ENCODE assay signal across 14 cellular contexts in the genomic region with DNA sequence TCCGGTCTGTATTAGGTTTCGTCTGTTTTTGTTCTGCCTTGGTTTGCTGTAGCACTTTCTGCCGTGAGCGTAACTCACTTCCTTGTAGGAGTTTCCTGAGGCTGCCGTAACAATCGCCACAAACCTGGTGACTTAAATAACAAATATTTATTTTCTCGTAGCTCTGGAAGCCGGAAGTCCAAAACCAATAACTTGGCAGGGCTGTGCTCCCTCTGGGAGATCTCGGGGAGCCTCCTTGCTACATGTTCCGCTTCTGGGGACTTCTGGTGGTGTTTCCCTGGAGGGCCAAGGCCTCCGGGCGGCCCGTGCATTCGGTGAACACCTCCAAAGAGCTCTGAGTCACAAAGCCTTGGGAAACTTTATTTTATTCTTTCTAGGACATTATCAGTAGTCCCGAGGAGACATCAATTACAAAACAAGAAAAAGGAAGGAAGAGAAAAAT. TPM values are rescaled to one million over a fixed set of nuclear protein-coding genes. Genes with fewer than 3 reads are reported as not detected.
DNase-seq lines count a peak whose midpoint lies in the region; TF ChIP-seq lines count a peak whose summit lies in the region.
"Had no signal": no experiment of that assay in that cellular context is flagged by ENCODE, and none has a peak within 500 bp of the region (broad histone marks: within the 10 kb centered on the region; RNA-seq: fewer than 3 reads in every experiment).

No MANE protein-coding gene starts in this region.

- H3K36me3 Mint-ChIP-seq in activated CD4-positive, alpha-beta memory T cell treated with anti-CD3 and anti-CD28 coated beads, Interleukin-2, amount 10 ng/mL, durations not matched to agents 7 days and 5 days (ENCODE audit: low read depth): no peaks in the 10 kb centered on the region
- H3K36me3 Mint-ChIP-seq: activated naive CD4-positive, alpha-beta T cell treated with anti-CD3 and anti-CD28 coated beads, Interleukin-2, amount 50 U/mL, for 72 hours had no signal

- TF ChIP-seq CTCF in 22Rv1 (IDR thresholded peaks at IDR 0.05): no peak
- no peak for TF ChIP-seq CTCF in choroid plexus epithelial cell (conservative IDR thresholded peaks at IDR 0.05; ENCODE audit: low read depth, low read length)

- H3K27me3 ChIP-seq in mucosa of rectum (ENCODE audit: control insufficient read depth in 2 of 2, insufficient read depth in 2 of 2, low read length in 2 of 2): no peaks in the 10 kb centered on the region
- H3K27me3 ChIP-seq: right lobe of liver had no signal

- DNase-seq in Kasumi-1 (lab: John Stamatoyannopoulos, UW): peak; percentile 76 to 84
- DNase-seq in choroid plexus epithelial cell (ENCODE audit: low read depth): peak; percentile 20
- DNase-seq in activated T-cell treated with anti-CD3 and anti-CD28 coated beads for 4 hours: no peak
- DNase-seq in SHP77 treated with DMSO at 0.1 percent for 48 hours (lab: John Stamatoyannopoulos, UW): no peak
- DNase-seq in kidney glomerular epithelial cell (lab: John Stamatoyannopoulos, UW): no peak
- DNase-seq in activated CD4-positive, alpha-beta memory T cell treated with anti-CD3 and anti-CD28 coated beads, Interleukin-2, amount 10 ng/mL, durations not matched to agents 7 days and 5 days: no peak
- DNase-seq: activated CD8-positive, alpha-beta T cell treated with anti-CD3 and anti-CD28 coated beads, Interleukin-2, amount 10 ng/mL, durations not matched to agents 7 days and 5 days; hippocampal formation; NCI-H1092 treated with DMSO at 0.1 percent for 48 hours; NCI-H774 had no signal

- H3K27ac ChIP-seq in 22Rv1: peak overlapping the region; percentile 31; the same call in 1 of the 2 replicates
- H3K27ac ChIP-seq in mucosa of rectum (ENCODE audit: low read depth in 2 of 2, low read length in 2 of 2): peak overlapping the region; percentile 88 to 90
- H3K27ac ChIP-seq: right lobe of liver had no signal

- H3K9me3 Mint-ChIP-seq in activated CD4-positive, alpha-beta memory T cell treated with anti-CD3 and anti-CD28 coated beads, Interleukin-2, amount 10 ng/mL, durations not matched to agents 7 days and 5 days: peaks cover 4% of the 10 kb centered on the region
- H3K9me3 Mint-ChIP-seq: activated naive CD4-positive, alpha-beta T cell treated with anti-CD3 and anti-CD28 coated beads, Interleukin-2, amount 50 U/mL, for 72 hours had no signal

- H3K4me1 Mint-ChIP-seq in activated CD4-positive, alpha-beta memory T cell treated with anti-CD3 and anti-CD28 coated beads, Interleukin-2, amount 10 ng/mL, durations not matched to agents 7 days and 5 days: no peaks in the 10 kb centered on the region

- H3K27ac Mint-ChIP-seq in activated CD4-positive, alpha-beta memory T cell treated with anti-CD3 and anti-CD28 coated beads, Interleukin-2, amount 10 ng/mL, durations not matched to agents 7 days and 5 days: no peak overlapping the region
- H3K27ac Mint-ChIP-seq: activated CD8-positive, alpha-beta T cell treated with anti-CD3 and anti-CD28 coated beads, Interleukin-2, amount 10 ng/mL, durations not matched to agents 7 days and 5 days; activated naive CD4-positive, alpha-beta T cell treated with anti-CD3 and anti-CD28 coated beads, Interleukin-2, amount 50 U/mL, for 72 hours had no signal

- peak overlapping the region; percentile 43 to 75 for H3K9ac ChIP-seq in mucosa of rectum (ENCODE audit: low read depth in 1 of 2, low read length in 2 of 2)

- CTCF ChIA-PET in activated CD4-positive, alpha-beta memory T cell treated with anti-CD3 and anti-CD28 coated beads, Interleukin-2, amount 10 ng/mL, durations not matched to agents 7 days and 5 days (lab: Charles Lee): no interaction called here

- no peak overlapping the region for H3K4me3 Mint-ChIP-seq in activated CD4-positive, alpha-beta memory T cell treated with anti-CD3 and anti-CD28 coated beads, Interleukin-2, amount 10 ng/mL, durations not matched to agents 7 days and 5 days
- H3K4me3 Mint-ChIP-seq: activated CD8-positive, alpha-beta T cell treated with anti-CD3 and anti-CD28 coated beads, Interleukin-2, amount 10 ng/mL, durations not matched to agents 7 days and 5 days had no signal

- H3K36me3 ChIP-seq in mucosa of rectum (ENCODE audit: control insufficient read depth in 2 of 2, insufficient read depth in 2 of 2, low read length in 2 of 2): peaks cover 24 to 25% of the 10 kb centered on the region in 2 donors
- H3K36me3 ChIP-seq: right lobe of liver had no signal

- peaks cover 23 to 30% of the 10 kb centered on the region in 2 donors for H3K4me1 ChIP-seq in mucosa of rectum (ENCODE audit: control insufficient read depth in 2 of 2, insufficient read depth in 2 of 2, low read length in 2 of 2)

- H3K4me3 ChIP-seq in choroid plexus epithelial cell (ENCODE audit: low read depth, low read length): no peak overlapping the region
- H3K4me3 ChIP-seq in mucosa of rectum (ENCODE audit: low read length in 2 of 2): peak overlapping the region; percentile 59 to 69
- H3K4me3 ChIP-seq: right lobe of liver had no signal

- no peaks in the 10 kb centered on the region for H3K27me3 Mint-ChIP-seq in activated CD4-positive, alpha-beta memory T cell treated with anti-CD3 and anti-CD28 coated beads, Interleukin-2, amount 10 ng/mL, durations not matched to agents 7 days and 5 days

- H3K9me3 ChIP-seq in mucosa of rectum (ENCODE audit: control insufficient read depth in 2 of 2, low read length in 2 of 2): no peaks in the 10 kb centered on the region
- H3K9me3 ChIP-seq: right lobe of liver had no signal

- POLR2A ChIA-PET in activated CD4-positive, alpha-beta memory T cell treated with anti-CD3 and anti-CD28 coated beads, Interleukin-2, amount 10 ng/mL, durations not matched to agents 7 days and 5 days (lab: Charles Lee): no interaction called here

RNA-seq across cellular contexts. Expression of a gene that starts 6.8 kb away (rescaled TPM):
- 10 to 100 TPM; 41.0 to 42.9 TPM for total RNA-seq in activated CD4-positive, alpha-beta memory T cell treated with anti-CD3 and anti-CD28 coated beads, Interleukin-2, amount 10 ng/mL, durations not matched to agents 7 days and 5 days

RNA-seq across cellular contexts. Expression of a gene that starts 43.4 kb away (rescaled TPM):
- total RNA-seq in activated CD4-positive, alpha-beta memory T cell treated with anti-CD3 and anti-CD28 coated beads, Interleukin-2, amount 10 ng/mL, durations not matched to agents 7 days and 5 days: 1 to 10 TPM; 1.4 to 2.0 TPM

Comparison
In these comparisons a context has a peak if more than half of its experiments do, and no peak if none do; other contexts are left out.
1. DNase-seq: peak in Kasumi-1 (2 of 2) and choroid plexus epithelial cell (single experiment); none in activated T-cell treated with anti-CD3 and anti-CD28 coated beads for 4 hours (single experiment), SHP77 treated with DMSO at 0.1 percent for 48 hours (single experiment), kidney glomerular epithelial cell (single experiment) and activated CD4-positive, alpha-beta memory T cell treated with anti-CD3 and anti-CD28 coated beads, Interleukin-2, amount 10 ng/mL, durations not matched to agents 7 days and 5 days (single experiment).